8 cellular contexts compared by ENCODE assay signal in the genomic region with DNA sequence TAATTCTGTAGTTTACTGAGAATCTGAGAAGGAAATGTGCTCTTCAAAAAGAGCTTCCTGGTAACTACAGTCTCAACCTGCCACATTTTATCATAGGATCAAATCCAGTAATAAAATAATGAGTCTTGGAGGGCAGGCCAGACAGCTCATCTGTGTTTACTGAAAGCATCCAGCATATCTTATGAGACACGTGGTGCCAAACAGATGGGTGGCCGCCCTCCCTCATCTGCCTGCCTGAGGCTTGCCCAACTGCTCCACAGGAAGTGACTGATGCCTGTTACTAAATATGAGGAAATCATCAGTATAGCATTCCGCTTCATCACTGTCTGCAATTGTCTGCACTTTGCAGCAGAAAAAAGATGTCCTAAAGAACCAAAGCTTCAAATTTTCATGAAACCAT. TPM values are rescaled to one million over a fixed set of nuclear protein-coding genes. Genes with fewer than 3 reads are reported as not detected.
DNase-seq lines count a peak whose midpoint lies in the region; ATAC-seq, FAIRE-seq and TF ChIP-seq lines count a peak whose summit lies in the region.

No MANE protein-coding gene starts in this region.

- peak; percentile 92 for ATAC-seq in lung (ENCODE audit: insufficient read depth, low FRiP score)

- H3K4me1 ChIP-seq in lung (ENCODE audit: control insufficient read depth in 2 of 2, insufficient read depth in 2 of 2, low read length in 2 of 2): peaks cover 2 to 15% of the 10 kb centered on the region in 2 donors

- TF ChIP-seq POLR2A in H54 (IDR thresholded peaks at IDR 0.05; ENCODE audit: low read depth, low read length): no peak

- no peaks in the 10 kb centered on the region for H3K9me3 ChIP-seq in lung (ENCODE audit: control insufficient read depth in 2 of 2, insufficient read depth in 1 of 2, low read length in 1 of 2)

- no peaks in the 10 kb centered on the region for H3K27me3 ChIP-seq in lung (ENCODE audit: control insufficient read depth, insufficient read depth)

- H3K4me3 ChIP-seq in lung: no peak overlapping the region

- peaks cover 8 to 19% of the 10 kb centered on the region in 2 donors for H3K36me3 ChIP-seq in lung (ENCODE audit: control insufficient read depth in 2 of 2, insufficient read depth in 2 of 2, low read length in 2 of 2)

- 12 to 22% methylated on average over 3 of the region's 3 CpGs for WGBS in lung, 2 donors

- peak; percentile 92 for FAIRE-seq in H54 (lab: Jason Lieb, UNC)

- peak overlapping the region in 1 of 2 donors; percentile 45 for H3K27ac ChIP-seq in lung (ENCODE audit: low read depth in 1 of 2, low read length in 1 of 2)

- TF ChIP-seq CTCF in lung (IDR thresholded peaks at IDR 0.05; ENCODE audit: control extremely low read depth, extremely low read depth): no peak

- DNase-seq in D341Med (ENCODE audit: low spot score) (peak; percentile 77), H54 (ENCODE audit: insufficient read length, low spot score) (peak; percentile 42), NCI-H1694 (lab: John Stamatoyannopoulos, UW) (peak; percentile 94), lung (ENCODE audit: low spot score) (peak; percentile 71), NCI-H774 (lab: John Stamatoyannopoulos, UW) (no peak)
- DNase-seq in activated CD4-positive, alpha-beta T cell treated with anti-CD3 and anti-CD28 coated beads for 1 hour: peak; percentile 55
- DNase-seq in central memory CD4-positive, alpha-beta T cell: peak; percentile 71
- DNase-seq in stimulated activated CD8-positive, alpha-beta memory T cell treated with anti-CD3 and anti-CD28 coated beads, Interleukin-2, amount 100 ng/mL, for 48 hours (ENCODE audit: low read depth in 2 of 2): peak; percentile 27 to 43

RNA-seq across cellular contexts. Expression of gene DHRS7, which starts 13.5 kb away (rescaled TPM):
- 10 to 100 TPM; 45.5 to 81.2 TPM for total RNA-seq in lung
- 10 to 100 TPM; 74.8 to 91.8 TPM for polyA plus RNA-seq in lung

RNA-seq across cellular contexts. Expression of gene PCNX4, which starts 60.0 kb away (rescaled TPM):
- total RNA-seq in lung: 100 to 1,000 TPM in 1 of 2 donors, 10 to 100 TPM in 1; 52.5 to 104 TPM
- 10 to 100 TPM; 14.3 to 16.1 TPM for polyA plus RNA-seq in lung
